17 cellular contexts compared by ENCODE assay signal in genomic region chr13:21242236-21242635, GRCh38.
DNase-seq lines count a peak whose midpoint lies in the region; TF ChIP-seq lines count a peak whose summit lies in the region.
"Had no signal": no experiment of that assay in that cellular context is flagged by ENCODE, and none has a peak within 500 bp of the region (broad histone marks: within the 10 kb centered on the region; RNA-seq: fewer than 3 reads in every experiment).

No MANE protein-coding gene starts in this region.

- H3K4me3 ChIP-seq in Loucy (ENCODE audit: low read length, poor library complexity, severe bottlenecking) = no peak overlapping the region
- no peak overlapping the region for H3K4me3 ChIP-seq in choroid plexus epithelial cell (ENCODE audit: low read depth, low read length)
- no peak overlapping the region for H3K4me3 ChIP-seq in neural cell (ENCODE audit: low read length)
- H3K4me3 ChIP-seq in right atrium auricular region = no peak overlapping the region
- H3K4me3 ChIP-seq: dorsolateral prefrontal cortex, K562, mucosa of descending colon, Peyer's patch, thoracic aorta had no signal

- H3K79me2 ChIP-seq in Loucy (ENCODE audit: insufficient read depth, low read length) (no peaks in the 10 kb centered on the region), neural cell (replicated peaks; ENCODE audit: insufficient read depth, low read length) (no peaks in the 10 kb centered on the region)

- H3K9me2 ChIP-seq in Loucy (replicated peaks; ENCODE audit: low read depth, low read length) (no peaks in the 10 kb centered on the region), neural cell (ENCODE audit: insufficient read depth, low read length) (no peaks in the 10 kb centered on the region)

- peak; percentile 20 for TF ChIP-seq RAD21 in neural cell (conservative IDR thresholded peaks at IDR 0.05)

- DNase-seq in G401 (ENCODE audit: low spot score) = peak; percentile 1
- DNase-seq in choroid plexus epithelial cell (ENCODE audit: low read depth) = no peak
- DNase-seq in NCI-H446 (lab: John Stamatoyannopoulos, UW) = no peak
- no peak for DNase-seq in right atrium auricular region (ENCODE audit: low spot score)
- DNase-seq in NCI-H69 (lab: John Stamatoyannopoulos, UW) = no peak
- DNase-seq: activated CD4-positive, alpha-beta memory T cell treated with anti-CD3 and anti-CD28 coated beads, Interleukin-2, amount 10 ng/mL, durations not matched to agents 7 days and 5 days; activated naive CD8-positive, alpha-beta T cell treated with anti-CD3 and anti-CD28 coated beads, Interleukin-2, amount 10 ng/mL, durations not matched to agents 7 days and 5 days; activated T-cell treated with anti-CD3 and anti-CD28 coated beads, Interleukin-2, amount 50 U/mL, for 72 hours; brain microvascular endothelial cell; dorsolateral prefrontal cortex; mucosa of descending colon; NCI-H1417 treated with DMSO at 0.1 percent for 48 hours; Peyer's patch had no signal

- H3K27me3 ChIP-seq in Loucy (ENCODE audit: insufficient read depth, low read length, poor library complexity, severe bottlenecking) (no peaks in the 10 kb centered on the region), neural cell (ENCODE audit: insufficient read depth, low read depth, low read length) (no peaks in the 10 kb centered on the region), right atrium auricular region (no peaks in the 10 kb centered on the region)
- H3K27me3 ChIP-seq: brain microvascular endothelial cell, Peyer's patch had no signal

- H3K9me3 ChIP-seq in Loucy (ENCODE audit: insufficient read depth, low read depth, low read length) (no peaks in the 10 kb centered on the region), neural cell (ENCODE audit: low read length) (no peaks in the 10 kb centered on the region), right atrium auricular region (no peaks in the 10 kb centered on the region)
- H3K9me3 ChIP-seq: Peyer's patch, thoracic aorta had no signal

- H3K36me3 ChIP-seq in Loucy (ENCODE audit: insufficient read depth, low read length) (no peaks in the 10 kb centered on the region), neural cell (ENCODE audit: insufficient read depth, low read length) (no peaks in the 10 kb centered on the region), right atrium auricular region (no peaks in the 10 kb centered on the region)
- H3K36me3 ChIP-seq: brain microvascular endothelial cell, Peyer's patch, thoracic aorta had no signal

- peak; percentile 52 for TF ChIP-seq CTCF in Loucy (conservative IDR thresholded peaks at IDR 0.05; ENCODE audit: low read length)
- TF ChIP-seq CTCF in choroid plexus epithelial cell (conservative IDR thresholded peaks at IDR 0.05; ENCODE audit: low read depth, low read length) = peak; percentile 18
- no peak for TF ChIP-seq CTCF in neural cell (IDR thresholded peaks at IDR 0.05; ENCODE audit: poor library complexity, severe bottlenecking)
- no peak for TF ChIP-seq CTCF in right atrium auricular region (IDR thresholded peaks at IDR 0.05)

- TF ChIP-seq EP300 in neural cell (conservative IDR thresholded peaks at IDR 0.05; ENCODE audit: poor library complexity, severe bottlenecking) = no peak

- H3K9ac ChIP-seq in Loucy (ENCODE audit: low read depth, low read length, poor library complexity, severe bottlenecking) (no peak overlapping the region), neural cell (ENCODE audit: low read length) (no peak overlapping the region)

- 0 out of 2 replicates have a peak overlapping the region, but pooled peaks have one; percentile 5 for H2AFZ ChIP-seq in Loucy (ENCODE audit: low read length)
- no peak overlapping the region for H2AFZ ChIP-seq in neural cell (ENCODE audit: low read depth, low read length)

- H3F3A ChIP-seq in Loucy (ENCODE audit: low read depth) (no peaks in the 10 kb centered on the region), neural cell (ENCODE audit: insufficient read depth, low read length, poor library complexity, severe bottlenecking) (no peaks in the 10 kb centered on the region)

- in situ Hi-C loops in G401 (cut with HindIII; ENCODE audit: low sequenced_read_pairs) = no loop called here

- no peak overlapping the region for H3K4me2 ChIP-seq in Loucy (ENCODE audit: low read depth, low read length, poor library complexity, severe bottlenecking)
- H3K4me2 ChIP-seq in neural cell (ENCODE audit: low read length) = no peak overlapping the region

- H3K27ac ChIP-seq in neural cell (ENCODE audit: low read length) (no peak overlapping the region), right atrium auricular region (no peak overlapping the region)
- H3K27ac ChIP-seq: brain microvascular endothelial cell, dorsolateral prefrontal cortex, Peyer's patch, thoracic aorta had no signal

- H3K4me1 ChIP-seq in Loucy (ENCODE audit: insufficient read depth, low read length, poor library complexity, severe bottlenecking) = peaks cover 26% of the 10 kb centered on the region
- H3K4me1 ChIP-seq in right atrium auricular region = no peaks in the 10 kb centered on the region
- H3K4me1 ChIP-seq: Peyer's patch had no signal

- H4K20me1 ChIP-seq in Loucy (ENCODE audit: insufficient read depth, low read length, poor library complexity, severe bottlenecking) (no peaks in the 10 kb centered on the region), neural cell (ENCODE audit: insufficient read depth) (no peaks in the 10 kb centered on the region)

TF ChIP-seq in neural cell, 6 proteins besides CTCF, POLR2A, EP300 and RAD21:
- TF ChIP-seq REST (IDR thresholded peaks at IDR 0.05; ENCODE audit: borderline replicate concordance) (no peak), SMC3 (conservative IDR thresholded peaks at IDR 0.05; ENCODE audit: poor library complexity) (peak; percentile 49), EZH2 (IDR thresholded peaks at IDR 0.05; ENCODE audit: borderline replicate concordance, insufficient read depth, low read length, poor library complexity, severe bottlenecking) (no peak), MXI1 (conservative IDR thresholded peaks at IDR 0.05; ENCODE audit: poor library complexity, severe bottlenecking) (no peak), TAF1 (IDR thresholded peaks at IDR 0.05; ENCODE audit: low read depth) (no peak), POLR2AphosphoS5 (IDR thresholded peaks at IDR 0.05) (no peak)

Comparison
In these comparisons a context has a peak if more than half of its experiments do, and no peak if none do; other contexts are left out.
1. CTCF ChIP-seq: peak in Loucy (single experiment) and choroid plexus epithelial cell (single experiment); none in neural cell (single experiment) and right atrium auricular region (0 of 2).